1 cellular context compared by ENCODE assay signal in genomic region chr1:246413430-246413829, GRCh38.
TF ChIP-seq lines count a peak whose summit lies in the region.

No MANE protein-coding gene starts in this region.

TF ChIP-seq in H1, 55 proteins besides CTCF, POLR2A, EP300 and RAD21 (continued from another document):
- TF ChIP-seq USF2 (IDR thresholded peaks at IDR 0.05; ENCODE audit: low read length) = no peak
